8 cellular contexts compared by ENCODE assay signal in the genomic region with DNA sequence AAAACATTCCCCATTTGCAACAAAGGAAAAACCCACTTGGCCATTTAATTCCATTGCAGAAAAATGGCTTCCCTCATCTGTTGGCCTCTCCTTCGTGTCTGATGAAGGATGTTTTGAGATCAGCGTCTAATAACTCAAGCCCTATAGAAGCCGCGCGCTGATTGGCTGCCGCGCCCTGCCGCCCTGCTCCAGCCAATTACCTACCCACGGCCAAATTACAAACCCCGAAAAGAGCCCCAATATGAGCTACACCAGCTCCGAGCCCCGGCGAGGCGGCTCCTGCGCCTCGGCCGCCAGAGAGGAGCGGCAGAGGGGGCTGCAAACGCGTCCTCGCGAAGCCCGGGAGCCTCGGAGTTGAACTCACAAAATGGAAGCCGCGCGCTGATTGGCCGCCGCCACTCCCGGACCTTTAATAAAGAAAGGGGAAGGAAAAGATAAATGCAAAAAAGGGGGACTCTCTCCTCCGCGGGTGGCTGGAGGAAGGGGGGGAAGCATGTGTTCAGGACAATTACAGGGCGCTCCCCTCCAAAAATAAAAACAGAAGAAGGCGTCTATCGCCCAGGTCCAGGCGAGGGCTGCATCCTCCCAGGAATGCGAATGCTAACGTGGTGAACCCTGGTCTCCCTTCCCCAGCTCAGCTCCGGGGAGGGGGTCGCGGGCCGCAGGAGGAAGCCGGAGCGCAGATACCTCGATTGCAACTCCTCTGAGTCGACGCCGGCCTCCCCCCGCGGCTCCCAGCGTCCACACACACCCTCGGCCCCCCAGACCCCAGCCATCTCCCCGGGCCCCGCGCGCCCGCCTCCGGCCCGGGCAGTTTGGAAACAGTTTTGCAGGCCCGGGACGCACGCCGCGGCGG. TPM values are rescaled to one million over a fixed set of nuclear protein-coding genes. Genes with fewer than 3 reads are reported as not detected.
DNase-seq lines count a peak whose midpoint lies in the region; ATAC-seq and TF ChIP-seq lines count a peak whose summit lies in the region.

No MANE protein-coding gene starts in this region.

- H3K4me3 ChIP-seq in GM12864 (ENCODE audit: low read depth, low read length) (peak overlapping the region; percentile 79), upper lobe of right lung (peak overlapping the region; percentile 71)

- H3K36me3 ChIP-seq in upper lobe of right lung = peaks cover 12% of the 10 kb centered on the region

- no peaks in the 10 kb centered on the region for H3K27me3 ChIP-seq in upper lobe of right lung

- ATAC-seq in HG02840 (IDR thresholded peaks at IDR 0.05; ENCODE audit: low FRiP score, unreplicated experiment) (peak; percentile 44), T-helper 17 cell (peak; percentile 58), left cardiac atrium (peak; percentile 43 to 47), upper lobe of right lung (peak; percentile 49)

- H3K9me3 ChIP-seq in T-helper 17 cell (ENCODE audit: control insufficient read depth, low read length, poor library complexity, severe bottlenecking) (no peaks in the 10 kb centered on the region), upper lobe of right lung (no peaks in the 10 kb centered on the region)

- DNase-seq in GM12864 (ENCODE audit: low read depth) = peak; percentile 90
- peak; percentile 92 to 95 for DNase-seq in NCI-H187 (lab: John Stamatoyannopoulos, UW)
- DNase-seq in T-helper 17 cell = peak; percentile 74 to 78 (median 75)
- peak in 55 of 56 donors; percentile 59 to 99 (median 91) for DNase-seq in amygdala (lab: John Stamatoyannopoulos, UW)
- peak; percentile 90 for DNase-seq in left cardiac atrium
- DNase-seq in posterior cingulate gyrus = peak; percentile 84 to 99 (median 90)
- DNase-seq in upper lobe of right lung = peak; percentile 94

- intact Hi-C loops in left cardiac atrium (cut with DNase I) (no loop called here), posterior cingulate gyrus (cut with DNase I) (no loop called here), upper lobe of right lung (cut with DNase I) (no loop called here)

- peaks cover 49% of the 10 kb centered on the region for H3K4me1 Mint-ChIP-seq in T-helper 17 cell

- no peak for TF ChIP-seq CTCF in GM12864 (IDR thresholded peaks at IDR 0.05; ENCODE audit: low read depth, low read length, missing control alignments)
- TF ChIP-seq CTCF in upper lobe of right lung (IDR thresholded peaks at IDR 0.05) = no peak

- peak overlapping the region; percentile 99 for H3K27ac Mint-ChIP-seq in T-helper 17 cell

- H3K27ac ChIP-seq in upper lobe of right lung = peak overlapping the region; percentile 100

- H3K4me3 Mint-ChIP-seq in T-helper 17 cell = peak overlapping the region; percentile 99

- H3K36me3 Mint-ChIP-seq in T-helper 17 cell (ENCODE audit: low read depth) = peaks cover 18% of the 10 kb centered on the region

- no peaks in the 10 kb centered on the region for H3K27me3 Mint-ChIP-seq in T-helper 17 cell

- H3K4me1 ChIP-seq in upper lobe of right lung = peaks cover 35% of the 10 kb centered on the region

RNA-seq across cellular contexts. Expression of a gene that starts 0.7 kb away (rescaled TPM):
- total RNA-seq in T-helper 17 cell = 10 to 100 TPM; 54.5 to 64.1 TPM
- total RNA-seq in left cardiac atrium = 10 to 100 TPM in 1 of 2 donors, 1 to 10 TPM in 1; 9.3 to 11.9 TPM
- total RNA-seq in upper lobe of right lung = 18.4 TPM

RNA-seq across cellular contexts. Expression of a gene that starts 9.6 kb away (rescaled TPM):
- total RNA-seq in T-helper 17 cell = 100 to 1,000 TPM; 121 to 122 TPM
- total RNA-seq in left cardiac atrium = 10 to 100 TPM; 14.7 to 25.1 TPM
- 41.0 TPM for total RNA-seq in upper lobe of right lung

RNA-seq across cellular contexts. Expression of a gene that starts 55.6 kb away (rescaled TPM):
- not detected for total RNA-seq in T-helper 17 cell
- total RNA-seq in left cardiac atrium = 1 to 10 TPM; 1.8 to 2.9 TPM
- total RNA-seq in upper lobe of right lung = 1.8 TPM

Comparison
In these comparisons a context has a peak if more than half of its experiments do, and no peak if none do; other contexts are left out.
1. Peak in every context shown above with its lines: DNase-seq, ATAC-seq, H3K4me3 ChIP-seq and H3K27ac ChIP-seq.